ENCODE assay signal across 12 cellular contexts in genomic region chr22:46969961-46970360, GRCh38.
DNase-seq lines count a peak whose midpoint lies in the region; ATAC-seq and TF ChIP-seq lines count a peak whose summit lies in the region.
"Had no signal": no experiment of that assay in that cellular context is flagged by ENCODE, and none has a peak within 500 bp of the region (broad histone marks: within the 10 kb centered on the region; RNA-seq: fewer than 3 reads in every experiment).

No MANE protein-coding gene starts in this region.

- POLR2A ChIA-PET in A673 (lab: Charles Lee; ENCODE audit: low non-redundant PET), result no interaction called here

- DNase-seq in GM19238 (ENCODE audit: insufficient read length, low spot score), result peak; percentile 40
- DNase-seq in body of pancreas, result no peak
- DNase-seq in GM23248, result no peak
- no peak for DNase-seq in T1000 (lab: John Stamatoyannopoulos, UW)
- DNase-seq in cerebellar nuclear complex (lab: John Stamatoyannopoulos, UW), result no peak
- DNase-seq in A673 (ENCODE audit: low spot score), result no peak
- DNase-seq: erythroblast, NCI-H748 treated with DMSO at 0.1 percent for 48 hours had no signal

- no peaks in the 10 kb centered on the region for H3K9me2 ChIP-seq in GM23248 (ENCODE audit: insufficient read depth)

- H3K36me3 ChIP-seq in BLaER1 (peaks cover 26% of the 10 kb centered on the region), body of pancreas (replicated peaks in 1 of 2; ENCODE audit: insufficient read depth in 1 of 2, low read depth in 2 of 2) (no peaks in the 10 kb centered on the region), GM23248 (ENCODE audit: low read depth) (no peaks in the 10 kb centered on the region), A673 (ENCODE audit: insufficient read depth, low read length, poor library complexity, severe bottlenecking) (no peaks in the 10 kb centered on the region)

- H3K4me3 ChIP-seq in BLaER1 (no peak overlapping the region), body of pancreas (no peak overlapping the region), GM23248 (no peak overlapping the region), A673 (ENCODE audit: low read depth, low read length, poor library complexity, severe bottlenecking) (no peak overlapping the region)

- in situ Hi-C loops in GM23248 (cut with MboI), result no loop called here

- no TSS peak for BruUV-seq in A673 (replicated peaks; lab: Mats Ljungman, UMichigan)

- TF ChIP-seq POLR2A in body of pancreas (IDR thresholded peaks at IDR 0.05), result no peak

- H3K9ac ChIP-seq in BLaER1 (no peak overlapping the region), GM23248 (no peak overlapping the region)

- H3K27me3 ChIP-seq in BLaER1 (no peaks in the 10 kb centered on the region), body of pancreas (no peaks in the 10 kb centered on the region), GM23248 (replicated peaks; ENCODE audit: insufficient read depth) (no peaks in the 10 kb centered on the region), A673 (replicated peaks; ENCODE audit: insufficient read depth, low read depth, low read length, poor library complexity) (no peaks in the 10 kb centered on the region)

- 78 to 80% methylated on average over 5 to 6 of the region's 6 CpGs for WGBS in body of pancreas, 2 donors
- WGBS in GM23248 (ENCODE audit: low coverage in 1 of 2, low lambda C conversion rate in 2 of 2, missing lambda C conversion rate in 2 of 2), 2 experiments, result 94% methylated on average over 6 of the region's 6 CpGs

- intact Hi-C loops in body of pancreas (cut with DNase I) (no loop called here), A673 (cut with micrococcal nuclease; ENCODE audit: unreplicated experiment) (no loop called here)

- CTCF ChIA-PET in A673 (lab: Charles Lee), result no interaction called here

- H3K4me1 ChIP-seq in BLaER1 (peaks cover 60% of the 10 kb centered on the region), body of pancreas (peaks cover 31% of the 10 kb centered on the region), GM23248 (ENCODE audit: insufficient read depth) (0 out of 2 replicates have a peak, but pooled peaks cover 6% of the 10 kb centered on the region), A673 (ENCODE audit: insufficient read depth, low read length, poor library complexity, severe bottlenecking) (peaks cover 15% of the 10 kb centered on the region)

- ATAC-seq in HG02943 (IDR thresholded peaks at IDR 0.05; ENCODE audit: low read depth, unreplicated experiment) (peak; percentile 18), body of pancreas (no peak)
- ATAC-seq: sciatic nerve, SK-N-SH treated with all-trans-retinoic acid at 6 μM for 48 hours had no signal

- H3K9me3 ChIP-seq in BLaER1 (no peaks in the 10 kb centered on the region), body of pancreas (no peaks in the 10 kb centered on the region), GM23248 (ENCODE audit: low read depth) (no peaks in the 10 kb centered on the region), A673 (ENCODE audit: low read depth, low read length, poor library complexity, severe bottlenecking) (no peaks in the 10 kb centered on the region)

- TF ChIP-seq CTCF in body of pancreas (IDR thresholded peaks at IDR 0.05), result no peak
- no peak for TF ChIP-seq CTCF in A673 (conservative IDR thresholded peaks at IDR 0.05; ENCODE audit: low read depth, low read length)

- H3K79me2 ChIP-seq in GM23248 (ENCODE audit: insufficient read depth), result no peaks in the 10 kb centered on the region

- H3K4me2 ChIP-seq in BLaER1, result peak overlapping the region; percentile 68
- no peak overlapping the region for H3K4me2 ChIP-seq in GM23248 (ENCODE audit: unreplicated experiment)

- no peak overlapping the region for H2AFZ ChIP-seq in GM23248

- H3F3A ChIP-seq in GM23248 (ENCODE audit: insufficient read depth), result no peaks in the 10 kb centered on the region

- H3K27ac ChIP-seq in BLaER1 (no peak overlapping the region), body of pancreas (peak overlapping the region in 3 of 4 donors; percentile 66 to 79 (median 76)), GM23248 (no peak overlapping the region), A673 (ENCODE audit: low read depth, low read length, poor library complexity, severe bottlenecking) (no peak overlapping the region)

- H4K20me1 ChIP-seq in BLaER1 (peaks cover 90% of the 10 kb centered on the region), GM23248 (ENCODE audit: insufficient read depth) (no peaks in the 10 kb centered on the region)

Comparison
In these comparisons a context has a peak if more than half of its experiments do, and no peak if none do; other contexts are left out.
1. H3K27ac ChIP-seq: peak in body of pancreas (3 of 4); none in BLaER1 (single experiment), GM23248 (single experiment) and A673 (single experiment).